15 cellular contexts compared by ENCODE assay signal in the genomic region with DNA sequence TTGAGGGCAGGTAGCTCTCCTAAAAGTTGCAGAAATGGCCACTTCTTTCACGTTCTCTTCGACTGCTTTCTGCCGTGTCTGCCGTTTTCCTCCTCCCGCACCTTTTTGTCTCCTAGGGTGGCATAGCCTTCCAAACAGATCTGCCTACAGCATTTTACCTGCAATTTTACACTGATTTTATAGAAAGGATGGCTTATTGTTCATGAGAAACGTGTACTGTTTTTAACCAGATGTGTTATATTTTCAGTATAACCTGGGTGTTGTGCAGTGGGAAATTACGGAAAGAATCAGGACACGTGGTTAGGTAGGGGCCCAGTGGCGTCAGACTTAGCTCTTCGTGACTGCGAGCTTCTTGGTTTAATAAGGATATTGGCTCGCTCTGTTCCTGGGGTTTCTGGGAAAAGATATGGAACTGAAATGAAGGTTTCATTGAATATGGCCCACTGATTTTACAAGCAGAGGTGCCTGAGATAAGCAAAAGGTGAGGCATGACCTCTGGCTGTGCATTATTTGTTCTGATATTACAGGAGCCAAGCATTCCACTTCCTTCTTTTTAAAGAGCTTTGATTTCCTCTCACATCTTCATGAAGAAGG. TPM values are rescaled to one million over a fixed set of nuclear protein-coding genes. Genes with fewer than 3 reads are reported as not detected.
A peak's percentile ranks its signal among the peaks of the same experiment; 100 is the strongest.
DNase-seq lines count a peak whose midpoint lies in the region; ATAC-seq, FAIRE-seq and TF ChIP-seq lines count a peak whose summit lies in the region.
"Had no signal": no experiment of that assay in that cellular context is flagged by ENCODE, and none has a peak within 500 bp of the region (broad histone marks: within the 10 kb centered on the region; RNA-seq: fewer than 3 reads in every experiment).

No MANE protein-coding gene starts in this region.

- H2AFZ ChIP-seq in H1 (ENCODE audit: low read length) = peak overlapping the region; percentile 70; the same call in 1 of the 2 replicates

- H4K91ac ChIP-seq in H1 (replicated peaks; ENCODE audit: insufficient read length, low read length) = no peak overlapping the region

- H2BK120ac ChIP-seq in H1 (replicated peaks; ENCODE audit: low read depth, low read length) = no peak overlapping the region

- H2BK15ac ChIP-seq in H1 (ENCODE audit: low read length) = no peak overlapping the region

- peaks cover 28% of the 10 kb centered on the region for H3K36me3 Mint-ChIP-seq in Calu3 (ENCODE audit: insufficient read depth, unreplicated experiment)

- no peak overlapping the region for H3K23ac ChIP-seq in H1 (ENCODE audit: insufficient read length)

- H3K27me3 ChIP-seq in H1 (replicated peaks in 1 of 4; ENCODE audit: control insufficient read depth in 3 of 4, extremely low read depth in 1 of 4, insufficient read depth in 3 of 4, low read length in 3 of 4) = no peaks in the 10 kb centered on the region; a peak in 1 of 7 replicates
- peaks cover 11% of the 10 kb centered on the region for H3K27me3 ChIP-seq in mucosa of stomach (ENCODE audit: control insufficient read depth, insufficient read depth, low read length)
- peaks cover 24% of the 10 kb centered on the region for H3K27me3 ChIP-seq in lower lobe of right lung (ENCODE audit: low read depth)

- no peak overlapping the region for H3K27ac ChIP-seq in H1 (ENCODE audit: low read depth, low read length)
- no peak overlapping the region for H3K27ac ChIP-seq in lower lobe of right lung

- H2BK12ac ChIP-seq in H1 (ENCODE audit: low read depth, low read length) = no peak overlapping the region

- H3K4me3 ChIP-seq in H1 (ENCODE audit: extremely low read depth in 1 of 4, insufficient read depth in 2 of 4, low read depth in 3 of 4, low read length in 4 of 4) = no peak overlapping the region
- H3K4me3 ChIP-seq in mucosa of stomach (ENCODE audit: low read length) = peak overlapping the region; percentile 33
- no peak overlapping the region for H3K4me3 ChIP-seq in lower lobe of right lung

- no peaks in the 10 kb centered on the region for H3K27me3 Mint-ChIP-seq in Calu3 (ENCODE audit: unreplicated experiment)

- DNase-seq in Calu3 (no peak), NCI-H2227 (lab: John Stamatoyannopoulos, UW; ENCODE audit: unreplicated experiment) (peak; percentile 3), H1 (ENCODE audit: low read depth in 1 of 2, low spot score in 2 of 2) (no peak), COLO829 (ENCODE audit: low spot score) (no peak), H54 (ENCODE audit: insufficient read length, low spot score) (no peak), lower lobe of right lung (no peak)
- DNase-seq: activated CD4-positive, alpha-beta T cell treated with anti-CD3 and anti-CD28 coated beads for 4 hours; KG1; left cardiac atrium; T-helper 17 cell had no signal

- H3K23me2 ChIP-seq in H1 (ENCODE audit: low read depth, low read length) = no peaks in the 10 kb centered on the region

- TF ChIP-seq POLR2A in H1 (IDR thresholded peaks at IDR 0.05; ENCODE audit: control extremely low read depth in 1 of 2, low read depth in 2 of 2, low read length in 2 of 2) (no peak), H54 (IDR thresholded peaks at IDR 0.05; ENCODE audit: low read depth, low read length) (no peak)

- no peak overlapping the region for H3K4ac ChIP-seq in H1 (replicated peaks; ENCODE audit: insufficient read length, low read depth, low read length)

- H3K36me3 ChIP-seq in H1 (ENCODE audit: control insufficient read depth in 2 of 4, insufficient read depth in 4 of 4, low read length in 3 of 4) = no peaks in the 10 kb centered on the region
- H3K36me3 ChIP-seq in mucosa of stomach (ENCODE audit: control insufficient read depth, insufficient read depth, low read length) = no peaks in the 10 kb centered on the region
- no peaks in the 10 kb centered on the region for H3K36me3 ChIP-seq in lower lobe of right lung

- peak overlapping the region; percentile 87 for H3K4me3 Mint-ChIP-seq in Calu3 (ENCODE audit: low read depth, unreplicated experiment)
- H3K4me3 Mint-ChIP-seq: T-helper 17 cell had no signal

- no peak for TF ChIP-seq EP300 in H1 (IDR thresholded peaks at IDR 0.05; ENCODE audit: borderline replicate concordance in 1 of 2, low read depth in 2 of 2, low read length in 2 of 2)

- H3K27ac Mint-ChIP-seq in Calu3 (ENCODE audit: unreplicated experiment) = peak overlapping the region; percentile 25
- H3K27ac Mint-ChIP-seq: T-helper 17 cell had no signal

- FAIRE-seq in H1 (lab: Jason Lieb, UNC) (no peak), H54 (lab: Jason Lieb, UNC) (no peak)
- FAIRE-seq: G401.6 had no signal

- no peak overlapping the region for H2AK5ac ChIP-seq in H1 (ENCODE audit: low read depth, low read length)

- H3K4me1 ChIP-seq in H1 (replicated peaks in 1 of 4; ENCODE audit: control insufficient read depth in 3 of 4, insufficient read depth in 4 of 4, low read length in 3 of 4) = no peaks in the 10 kb centered on the region
- H3K4me1 ChIP-seq in mucosa of stomach (ENCODE audit: control insufficient read depth, insufficient read depth, low read length) = peaks cover 8% of the 10 kb centered on the region
- peaks cover 15% of the 10 kb centered on the region for H3K4me1 ChIP-seq in lower lobe of right lung

- H3K4me1 Mint-ChIP-seq in Calu3 (ENCODE audit: low read depth, unreplicated experiment) = peaks cover 19% of the 10 kb centered on the region

- H3K14ac ChIP-seq in H1 (ENCODE audit: insufficient read length) = no peak overlapping the region

- BruUV-seq in Calu3 (replicated peaks; lab: Mats Ljungman, UMichigan) = no TSS peak

- no peaks in the 10 kb centered on the region for H3K9me3 Mint-ChIP-seq in Calu3 (ENCODE audit: low read depth, unreplicated experiment)

- CTCF ChIA-PET in Calu3 (lab: Charles Lee) (interaction anchor here (1.0 to 1.5 kb wide), 3 partner anchors 13 to 66 kb away, joined by 3 to 7 read pairs (median 6); no protein-coding TSS in a partner anchor), H1 (lab: Charles Lee; ENCODE audit: partially characterized antibody) (interaction anchor here (0.6 to 5.6 kb wide), 5 partner anchors 13 to 127 kb away, joined by 3 to 30 read pairs (median 3); no protein-coding TSS in a partner anchor)

- no peaks in the 10 kb centered on the region for H3K9me3 ChIP-seq in H1 (ENCODE audit: insufficient read depth in 2 of 2, low read depth in 1 of 2, low read length in 1 of 2)
- no peaks in the 10 kb centered on the region for H3K9me3 ChIP-seq in mucosa of stomach (ENCODE audit: control insufficient read depth, low read length)
- H3K9me3 ChIP-seq in lower lobe of right lung = no peaks in the 10 kb centered on the region

- no peak overlapping the region for H2BK20ac ChIP-seq in H1 (ENCODE audit: low read length)

- H3K4me2 ChIP-seq in H1 (ENCODE audit: insufficient read depth in 1 of 2, low read depth in 2 of 2, low read length in 2 of 2) = no peak overlapping the region

- WGBS in H1 (ENCODE audit: extremely low coverage in 1 of 2, insufficient coverage in 1 of 2, insufficient read length in 1 of 2, insufficient replicate concordance in 2 of 2, low coverage in 1 of 2, low lambda C conversion rate in 2 of 2, missing lambda C conversion rate in 1 of 2), 2 experiments = 94% methylated on average over 12 of the region's 12 CpGs; no CpG with 5 or more reads in 1 of the 2 experiments

- no peak for TF ChIP-seq CTCF in Calu3 (IDR thresholded peaks at IDR 0.05; ENCODE audit: unreplicated experiment)
- TF ChIP-seq CTCF in H1 (IDR thresholded peaks at IDR 0.05; ENCODE audit: control extremely low read depth in 1 of 3, insufficient read depth in 1 of 3, low read depth in 1 of 3, low read length in 3 of 3) = no peak
- no peak for TF ChIP-seq CTCF in lower lobe of right lung (IDR thresholded peaks at IDR 0.05)

- POLR2A ChIA-PET in H1 (lab: Charles Lee; ENCODE audit: partially characterized antibody) = no interaction called here

- no peak for TF ChIP-seq RAD21 in H1 (IDR thresholded peaks at IDR 0.05 in 1 of 2, conservative IDR thresholded peaks at IDR 0.05 in 1 of 2; ENCODE audit: low read depth in 2 of 2, low read length in 2 of 2)

- no peaks in the 10 kb centered on the region for H3K79me1 ChIP-seq in H1 (ENCODE audit: low read depth, low read length)

- no peak overlapping the region for H2BK5ac ChIP-seq in H1 (ENCODE audit: low read depth, low read length)

- H3K18ac ChIP-seq in H1 (ENCODE audit: extremely low read depth, low read length) = no peak overlapping the region

- H3K56ac ChIP-seq in H1 (replicated peaks; ENCODE audit: insufficient read length, low read depth, low read length) = no peak overlapping the region

- H3K79me2 ChIP-seq in H1 (ENCODE audit: control insufficient read depth in 1 of 2, insufficient read depth in 2 of 2, low read length in 2 of 2) = no peaks in the 10 kb centered on the region

- intact Hi-C loops in Calu3 (cut with micrococcal nuclease; ENCODE audit: unreplicated experiment) = no loop called here
- intact Hi-C loops in lower lobe of right lung (cut with DNase I) = no loop called here

- no peak overlapping the region for H3K9ac ChIP-seq in H1 (replicated peaks in 1 of 4; ENCODE audit: extremely low read depth in 1 of 4, low read depth in 3 of 4, low read length in 3 of 4)
- no peak overlapping the region for H3K9ac ChIP-seq in mucosa of stomach (ENCODE audit: low read length)

- H4K20me1 ChIP-seq in H1 (replicated peaks in 1 of 2; ENCODE audit: control insufficient read depth in 1 of 2, insufficient read depth in 2 of 2, low read length in 2 of 2) = no peaks in the 10 kb centered on the region

- ATAC-seq in lower lobe of right lung = no peak
- ATAC-seq in HG03520 (IDR thresholded peaks at IDR 0.05; ENCODE audit: unreplicated experiment) = no peak
- ATAC-seq: T-helper 17 cell had no signal

- no peak overlapping the region for H4K8ac ChIP-seq in H1 (ENCODE audit: extremely low read depth, insufficient read depth, low read length)

- no peak overlapping the region for H4K5ac ChIP-seq in H1 (ENCODE audit: insufficient read length, low read depth, low read length)

TF ChIP-seq in H1, 55 proteins besides CTCF, POLR2A, EP300 and RAD21 (continues in another document):
- TF ChIP-seq RNF2 (IDR thresholded peaks at IDR 0.05; ENCODE audit: borderline replicate concordance, low read depth, low read length, missing control alignments, poor library complexity, severe bottlenecking) (no peak), CHD2 (IDR thresholded peaks at IDR 0.05; ENCODE audit: low read length) (no peak)

RNA-seq across cellular contexts. Expression of gene PRSS3, which starts 43.7 kb away (rescaled TPM):
- 19.0 and 29.5 TPM in 2 replicates for total RNA-seq in Calu3 (2022)
- not detected in 2 replicates for total RNA-seq in H1 (2021; fragmentation: NEBNext Ultra II Directional; extraction: Animal tissue kit (Norgen Biotek cat#: 25700))
- polyA plus RNA-seq in H1 (2011; rRNA removed) = 0.12 TPM in 1 of 2 replicates, not detected in the other
- not detected for polyA plus RNA-seq in H1 (2011; cell fraction: cytosol; rRNA removed)
- polyA plus RNA-seq in H1 (2011; cell fraction: nucleus; rRNA removed) = not detected
- polyA plus RNA-seq in H1 (2012, experiment 1 of 2) = not detected in 4 replicates
- polyA plus RNA-seq in H1 (2012, experiment 2 of 2) = not detected
- 0.14 TPM for polyA plus RNA-seq in H1 (2013, experiment 1 of 2)
- polyA plus RNA-seq in H1 (2013, experiment 2 of 2) = 0.13 TPM
- polyA minus RNA-seq in H1 (2011; rRNA and poly(A)+ RNA removed) = not detected in 2 replicates
- not detected for polyA minus RNA-seq in H1 (2011; cell fraction: cytosol; rRNA and poly(A)+ RNA removed)
- not detected for polyA minus RNA-seq in H1 (2011; cell fraction: nucleus; rRNA and poly(A)+ RNA removed)
- total RNA-seq in lower lobe of right lung = 0.65 TPM
- total RNA-seq: left cardiac atrium, myocyte, T-helper 17 cell, urinary bladder had no signal

Comparison
In these comparisons a context has a peak if more than half of its experiments do, and no peak if none do; other contexts are left out.
1. RNA of gene PRSS3, which starts 43.7 kb away (total RNA-seq): 19.0 to 29.5 TPM in Calu3; 0.65 TPM in lower lobe of right lung (single experiment) and not detected in H1; every median in the first group is over 10 times any median in the second.